16 cellular contexts compared by ENCODE assay signal in the genomic region with DNA sequence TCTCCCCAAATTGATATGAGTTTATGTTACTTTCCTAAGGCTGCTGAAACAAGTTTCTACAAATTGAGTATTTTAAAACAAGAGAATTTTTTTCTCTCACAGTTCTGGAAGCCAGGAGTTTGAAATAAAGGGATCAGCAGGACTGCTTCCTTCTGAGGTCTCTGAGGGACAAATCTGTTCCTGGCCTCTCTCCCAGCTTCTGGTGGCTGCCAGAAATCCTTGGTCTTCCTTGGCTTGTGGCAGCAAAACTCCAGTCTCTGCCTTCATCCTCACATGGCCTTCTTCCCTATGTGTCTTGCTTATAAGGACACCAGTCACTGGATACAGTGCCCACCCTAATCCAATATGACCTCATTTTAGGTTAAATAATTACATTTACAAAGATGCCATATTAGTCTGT.
DNase-seq lines count a peak whose midpoint lies in the region; ATAC-seq and TF ChIP-seq lines count a peak whose summit lies in the region.
"Had no signal": no experiment of that assay in that cellular context is flagged by ENCODE, and none has a peak within 500 bp of the region (broad histone marks: within the 10 kb centered on the region; RNA-seq: fewer than 3 reads in every experiment).

No MANE protein-coding gene starts in this region.

- DNase-seq in G401 (ENCODE audit: low spot score), result peak; percentile 42
- DNase-seq in adrenal gland, result peak; percentile 15 to 72 (median 36)
- peak; percentile 27 for DNase-seq in inferior parietal cortex (ENCODE audit: extremely low spot score)
- no peak for DNase-seq in sciatic nerve (ENCODE audit: low spot score)
- DNase-seq in COLO829 (ENCODE audit: low spot score), result no peak
- DNase-seq in OCI-M2 (lab: John Stamatoyannopoulos, UW; ENCODE audit: unreplicated experiment), result no peak
- DNase-seq: DMS79; KBM-7; NCI-H1417; NCI-H187; NCI-H526; NK-92 treated with Interleukin-12 subunit alpha and Interleukin-12 subunit beta, amount 100 ng/mL, for 24 hours; Right ventricle myocardium superior; SK-N-SH had no signal

- H3K36me3 ChIP-seq in adrenal gland (replicated peaks in 1 of 2), result no peaks in the 10 kb centered on the region

- no peak for TF ChIP-seq POLR2A in adrenal gland (IDR thresholded peaks at IDR 0.05)

- intact Hi-C loops in adrenal gland (cut with DNase I) (no loop called here), sciatic nerve (cut with DNase I) (no loop called here)

- no peaks in the 10 kb centered on the region for H3K4me1 ChIP-seq in adrenal gland (replicated peaks in 1 of 2)

- no peak for TF ChIP-seq CTCF in adrenal gland (IDR thresholded peaks at IDR 0.05)

- peak; percentile 39 for ATAC-seq in sciatic nerve
- ATAC-seq in HG03280 (IDR thresholded peaks at IDR 0.05; ENCODE audit: unreplicated experiment), result no peak
- ATAC-seq: HepG2 had no signal

- H3K9me3 ChIP-seq in adrenal gland (replicated peaks in 1 of 3), result no peaks in the 10 kb centered on the region
- H3K9me3 ChIP-seq: SK-N-SH had no signal

- H3K4me3 ChIP-seq in adrenal gland, result no peak overlapping the region

- no peak overlapping the region for H3K27ac ChIP-seq in adrenal gland

- in situ Hi-C loops in G401 (cut with HindIII; ENCODE audit: low sequenced_read_pairs), result no loop called here

- no peaks in the 10 kb centered on the region for H3K27me3 ChIP-seq in adrenal gland

Comparison
In these comparisons a context has a peak if more than half of its experiments do, and no peak if none do; other contexts are left out.
1. DNase-seq: peak in G401 (single experiment), adrenal gland (7 of 7) and inferior parietal cortex (single experiment); none in sciatic nerve (single experiment), COLO829 (single experiment) and OCI-M2 (single experiment).